In genomic region chr17:34850023-34850422, GRCh38 we compare ENCODE assay signal across 17 cellular contexts.
DNase-seq lines count a peak whose midpoint lies in the region; ATAC-seq and TF ChIP-seq lines count a peak whose summit lies in the region.
"Had no signal": no experiment of that assay in that cellular context is flagged by ENCODE, and none has a peak within 500 bp of the region (broad histone marks: within the 10 kb centered on the region; RNA-seq: fewer than 3 reads in every experiment).

No MANE protein-coding gene starts in this region.

- no peaks in the 10 kb centered on the region for H3K4me1 ChIP-seq in mammary epithelial cell (ENCODE audit: insufficient read depth, low read length)
- H3K4me1 ChIP-seq: Caco-2 had no signal

- H4K20me1 ChIP-seq in mammary epithelial cell (ENCODE audit: insufficient read depth, low read length): no peaks in the 10 kb centered on the region

- no peaks in the 10 kb centered on the region for H3K36me3 Mint-ChIP-seq in MCF 10A (ENCODE audit: insufficient read depth, unreplicated experiment)

- H3K27me3 ChIP-seq in mammary epithelial cell (ENCODE audit: insufficient read depth, low read length): no peaks in the 10 kb centered on the region

- no peak overlapping the region for H3K4me3 ChIP-seq in mammary epithelial cell (replicated peaks in 1 of 3; ENCODE audit: insufficient read depth in 1 of 3, low read depth in 2 of 3, low read length in 3 of 3)
- H3K4me3 ChIP-seq: SK-N-MC had no signal

- H3K27ac Mint-ChIP-seq in MCF 10A (ENCODE audit: low read depth, unreplicated experiment): no peak overlapping the region

- H3K27me3 Mint-ChIP-seq in MCF 10A (ENCODE audit: insufficient read depth, unreplicated experiment): no peaks in the 10 kb centered on the region

- ATAC-seq in GM18502 (IDR thresholded peaks at IDR 0.05; ENCODE audit: poor library complexity, unreplicated experiment) (no peak), GM18868 (IDR thresholded peaks at IDR 0.05; ENCODE audit: unreplicated experiment) (no peak)

- H3K9me3 Mint-ChIP-seq in MCF 10A (ENCODE audit: unreplicated experiment): peaks cover 31% of the 10 kb centered on the region

- CTCF ChIA-PET in MCF 10A (lab: Yijun Ruan, JAX) (interaction anchor here (0.6 kb wide), 1 partner anchor 373 kb away, joined by 4 read pairs; no protein-coding TSS in a partner anchor), mammary epithelial cell (lab: Charles Lee; ENCODE audit: low non-redundant PET) (no interaction called here)

- 58% methylated on average over 4 of the region's 4 CpGs for WGBS in mammary epithelial cell (ENCODE audit: low coverage, missing lambda C conversion rate)

- DNase-seq in MCF 10A (ENCODE audit: unreplicated experiment) (peak; percentile 7), mammary epithelial cell (no peak), SKM-1 (lab: John Stamatoyannopoulos, UW; ENCODE audit: unreplicated experiment) (peak; percentile 8), fibroblast of peridontal ligament (ENCODE audit: extremely low read depth) (peak; percentile 1), COR-L47 (lab: John Stamatoyannopoulos, UW) (no peak)
- no peak for DNase-seq in stimulated activated CD4-positive, alpha-beta T cell treated with anti-CD3 and anti-CD28 coated beads, Interleukin-12 subunit alpha, Interleukin-12 subunit beta, amount 100 ng/mL, for 4 hours
- DNase-seq: Caco-2, DMS79, GOT3, MV-4-11, NCI-H1436, NCI-H226, NCI-H526 treated with DMSO at 0.1 percent for 48 hours had no signal

- H3K4me1 Mint-ChIP-seq in MCF 10A (ENCODE audit: insufficient read depth, unreplicated experiment): no peaks in the 10 kb centered on the region

- intact Hi-C loops in MCF 10A (cut with micrococcal nuclease) (no loop called here), mammary epithelial cell (cut with micrococcal nuclease) (no loop called here)

- no peak overlapping the region for H3K27ac ChIP-seq in mammary epithelial cell (ENCODE audit: insufficient read depth, low read depth, low read length)
- H3K27ac ChIP-seq: C4-2B, SK-N-MC had no signal

- TF ChIP-seq CTCF in MCF 10A (IDR thresholded peaks at IDR 0.05; ENCODE audit: unreplicated experiment) (no peak), mammary epithelial cell (conservative IDR thresholded peaks at IDR 0.05 in 1 of 2, IDR thresholded peaks at IDR 0.05 in 1 of 2; ENCODE audit: extremely low read depth in 1 of 2, insufficient read depth in 1 of 2, low read depth in 1 of 2, low read length in 2 of 2) (no peak)

- BruUV-seq in MCF 10A (replicated peaks; lab: Mats Ljungman, UMichigan) (no TSS peak), mammary epithelial cell (replicated peaks; lab: Mats Ljungman, UMichigan) (no TSS peak)

- no peak overlapping the region for H3K9ac ChIP-seq in mammary epithelial cell (ENCODE audit: insufficient read depth, low read length)

- in situ Hi-C loops in mammary epithelial cell (cut with MboI; ENCODE audit: low sequenced_read_pairs in 2 of 2): no loop called here

- H3K9me3 ChIP-seq in mammary epithelial cell (replicated peaks; ENCODE audit: insufficient read depth, low read length): no peaks in the 10 kb centered on the region
- H3K9me3 ChIP-seq: Caco-2 had no signal

- no peaks in the 10 kb centered on the region for H3K36me3 ChIP-seq in mammary epithelial cell (ENCODE audit: insufficient read depth, low read length)

- H3K4me2 ChIP-seq in mammary epithelial cell (ENCODE audit: insufficient read depth, low read depth, low read length): no peak overlapping the region

- POLR2A ChIA-PET in MCF 10A (lab: Yijun Ruan, JAX): interaction anchor here (1.5 kb wide), 1 partner anchor 130 kb away, joined by 5 read pairs; the partner anchor contains the start of gene LIG3

- H3K79me2 ChIP-seq in mammary epithelial cell (ENCODE audit: insufficient read depth, low read length): no peaks in the 10 kb centered on the region

- H3K4me3 Mint-ChIP-seq in MCF 10A (ENCODE audit: unreplicated experiment): no peak overlapping the region

- dilution Hi-C loops in mammary epithelial cell (cut with HindIII; ENCODE audit: low sequenced_read_pairs): loop anchor here (25.0 kb wide), 1 partner anchor 313 kb away; no protein-coding TSS in a partner anchor

- H2AFZ ChIP-seq in mammary epithelial cell (ENCODE audit: low read depth, low read length): no peak overlapping the region

Comparison
In these comparisons a context has a peak if more than half of its experiments do, and no peak if none do; other contexts are left out.
1. DNase-seq: peak in MCF 10A (single experiment), SKM-1 (single experiment) and fibroblast of peridontal ligament (single experiment); none in mammary epithelial cell (single experiment), stimulated activated CD4-positive, alpha-beta T cell treated with anti-CD3 and anti-CD28 coated beads, Interleukin-12 subunit alpha, Interleukin-12 subunit beta, amount 100 ng/mL, for 4 hours (single experiment) and COR-L47 (single experiment).